ENCODE assay signal across 31 cellular contexts in the genomic region with DNA sequence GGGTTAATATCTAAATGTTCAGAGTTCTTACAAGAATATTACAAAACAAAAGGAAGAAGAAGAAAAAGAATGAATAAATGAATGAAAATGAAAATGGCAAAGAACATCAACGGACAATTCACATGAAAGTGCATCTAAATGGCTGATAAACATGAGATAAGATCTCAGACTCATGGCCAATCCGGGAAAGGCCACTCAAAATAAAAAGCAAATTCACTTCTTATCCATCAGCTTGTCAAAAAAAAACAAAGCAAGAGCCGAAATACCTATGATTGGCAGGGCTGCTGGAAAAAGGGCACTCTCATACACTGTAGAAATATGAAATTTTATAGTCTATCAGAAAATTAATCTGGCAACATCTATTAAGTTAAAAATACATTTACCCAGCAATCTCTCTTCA.
"Had no signal": no experiment of that assay in that cellular context is flagged by ENCODE, and none has a peak within 500 bp of the region (broad histone marks: within the 10 kb centered on the region; RNA-seq: fewer than 3 reads in every experiment).

No MANE protein-coding gene starts in this region.

- ATAC-seq: activated CD4-positive, alpha-beta T cell treated with anti-CD3 and anti-CD28 coated beads for 36 hours; activated CD8-positive, alpha-beta memory T cell treated with anti-CD3 and anti-CD28 coated beads, Interleukin-2, amount 10 ng/mL, durations not matched to agents 7 days and 5 days; activated CD8-positive, alpha-beta T cell treated with anti-CD3 and anti-CD28 coated beads, Interleukin-2, amount 10 ng/mL, durations not matched to agents 7 days and 5 days; activated naive CD4-positive, alpha-beta T cell treated with anti-CD3 and anti-CD28 coated beads, Interleukin-2, amount 50 U/mL, for 72 hours; body of pancreas; gastroesophageal sphincter; heart right ventricle; T-helper 17 cell had no signal

- H3K36me3 Mint-ChIP-seq: activated CD4-positive, alpha-beta memory T cell treated with anti-CD3 and anti-CD28 coated beads for 36 hours; activated naive CD4-positive, alpha-beta T cell treated with anti-CD3 and anti-CD28 coated beads, Interleukin-2, amount 10 ng/mL, durations not matched to agents 7 days and 5 days; activated naive CD4-positive, alpha-beta T cell treated with anti-CD3 and anti-CD28 coated beads, Interleukin-2, amount 50 U/mL, for 72 hours had no signal

- H3K9me3 Mint-ChIP-seq: activated CD4-positive, alpha-beta memory T cell treated with anti-CD3 and anti-CD28 coated beads for 36 hours; activated CD4-positive, alpha-beta T cell treated with anti-CD3 and anti-CD28 coated beads, Interleukin-2, amount 10 ng/mL, durations not matched to agents 24 days and 14 days; activated naive CD4-positive, alpha-beta T cell treated with anti-CD3 and anti-CD28 coated beads, Interleukin-2, amount 10 ng/mL, durations not matched to agents 7 days and 5 days; activated naive CD4-positive, alpha-beta T cell treated with anti-CD3 and anti-CD28 coated beads, Interleukin-2, amount 50 U/mL, for 72 hours; T-helper 2 cell treated with Interferon-gamma antibody and Interleukin-4, amounts not matched to agents 5 μg/mL and 100 μg/mL, for 36 hours had no signal

- H2AFZ ChIP-seq: hepatocyte had no signal

- DNase-seq: activated CD4-positive, alpha-beta memory T cell treated with anti-CD3 and anti-CD28 coated beads for 36 hours; activated CD4-positive, alpha-beta T cell treated with anti-CD3 and anti-CD28 coated beads for 36 hours; activated CD4-positive, alpha-beta T cell treated with anti-CD3 and anti-CD28 coated beads, Interleukin-2, amount 10 ng/mL, durations not matched to agents 24 days and 14 days; activated CD4-positive, CD25-positive, alpha-beta regulatory T cell; activated CD4-positive, CD25-positive, alpha-beta regulatory T cell treated with anti-CD3 and anti-CD28 coated beads, Interleukin-2, amount 50 U/mL, for 72 hours; activated CD8-positive, alpha-beta memory T cell treated with anti-CD3 and anti-CD28 coated beads, Interleukin-2, amount 10 ng/mL, durations not matched to agents 7 days and 5 days; activated CD8-positive, alpha-beta memory T cell treated with anti-CD3 and anti-CD28 coated beads, Interleukin-2, amount 50 U/mL, for 4 hours; activated CD8-positive, alpha-beta T cell treated with anti-CD3 and anti-CD28 coated beads, Interleukin-2, amount 10 ng/mL, durations not matched to agents 7 days and 5 days; activated gamma-delta T cell; activated naive CD4-positive, alpha-beta T cell; activated naive CD4-positive, alpha-beta T cell treated with anti-CD3 and anti-CD28 coated beads, Interleukin-2, amount 10 ng/mL, durations not matched to agents 7 days and 5 days; activated naive CD8-positive, alpha-beta T cell treated with anti-CD3 and anti-CD28 coated beads, Interleukin-2, amount 10 ng/mL, durations not matched to agents 7 days and 5 days; activated T-cell treated with anti-CD3 and anti-CD28 coated beads, Interleukin-2, amount 50 U/mL, for 1 hour; activated T-cell treated with anti-CD3 and anti-CD28 coated beads, Interleukin-2, amount 50 U/mL, for 48 hours; anterior cingulate cortex; body of pancreas; caudate nucleus; cerebellar nuclear complex; colonic mucosa; effector CD8-positive, alpha-beta T cell; esophagus squamous epithelium; foreskin melanocyte; heart right ventricle; T-helper 17 cell; T1000; WERI-Rb-1 had no signal

- H3K36me3 ChIP-seq: colonic mucosa, esophagus squamous epithelium, WERI-Rb-1 had no signal

- H3K27ac ChIP-seq: colonic mucosa, epithelial cell of prostate, esophagus squamous epithelium, gastroesophageal sphincter, hepatocyte, WERI-Rb-1 had no signal

- H3K27ac Mint-ChIP-seq: activated CD4-positive, alpha-beta memory T cell treated with anti-CD3 and anti-CD28 coated beads for 36 hours; activated CD4-positive, alpha-beta T cell treated with anti-CD3 and anti-CD28 coated beads for 36 hours; activated CD4-positive, alpha-beta T cell treated with anti-CD3 and anti-CD28 coated beads, Interleukin-2, amount 10 ng/mL, durations not matched to agents 24 days and 14 days; activated CD8-positive, alpha-beta memory T cell treated with anti-CD3 and anti-CD28 coated beads, Interleukin-2, amount 10 ng/mL, durations not matched to agents 7 days and 5 days; activated CD8-positive, alpha-beta T cell treated with anti-CD3 and anti-CD28 coated beads, Interleukin-2, amount 10 ng/mL, durations not matched to agents 7 days and 5 days; activated naive CD4-positive, alpha-beta T cell treated with anti-CD3 and anti-CD28 coated beads, Interleukin-2, amount 10 ng/mL, durations not matched to agents 7 days and 5 days; activated naive CD4-positive, alpha-beta T cell treated with anti-CD3 and anti-CD28 coated beads, Interleukin-2, amount 50 U/mL, for 72 hours; activated naive CD8-positive, alpha-beta T cell treated with anti-CD3 and anti-CD28 coated beads, Interleukin-2, amount 10 ng/mL, durations not matched to agents 7 days and 5 days; T-helper 17 cell; T-helper 2 cell treated with Interferon-gamma antibody and Interleukin-4, amounts not matched to agents 5 μg/mL and 100 μg/mL, for 36 hours had no signal

- H3K79me2 ChIP-seq: hepatocyte had no signal

- H3K4me1 ChIP-seq: colonic mucosa had no signal

- H3K9me3 ChIP-seq: body of pancreas, colonic mucosa, esophagus squamous epithelium, gastroesophageal sphincter, heart right ventricle had no signal

- H3K27me3 Mint-ChIP-seq: activated CD4-positive, alpha-beta memory T cell treated with anti-CD3 and anti-CD28 coated beads for 36 hours; activated CD8-positive, alpha-beta memory T cell treated with anti-CD3 and anti-CD28 coated beads, Interleukin-2, amount 10 ng/mL, durations not matched to agents 7 days and 5 days; T-helper 17 cell had no signal

- H3K4me2 ChIP-seq: hepatocyte had no signal

- H3K27me3 ChIP-seq: body of pancreas, colonic mucosa, esophagus squamous epithelium, gastroesophageal sphincter, heart right ventricle, hepatocyte had no signal

- H3K4me3 Mint-ChIP-seq: activated CD4-positive, alpha-beta memory T cell treated with anti-CD3 and anti-CD28 coated beads for 36 hours; activated CD4-positive, alpha-beta T cell treated with anti-CD3 and anti-CD28 coated beads for 36 hours; activated CD4-positive, alpha-beta T cell treated with anti-CD3 and anti-CD28 coated beads, Interleukin-2, amount 10 ng/mL, durations not matched to agents 24 days and 14 days; activated CD8-positive, alpha-beta memory T cell treated with anti-CD3 and anti-CD28 coated beads, Interleukin-2, amount 10 ng/mL, durations not matched to agents 7 days and 5 days; activated CD8-positive, alpha-beta T cell treated with anti-CD3 and anti-CD28 coated beads, Interleukin-2, amount 10 ng/mL, durations not matched to agents 7 days and 5 days; activated naive CD4-positive, alpha-beta T cell treated with anti-CD3 and anti-CD28 coated beads, Interleukin-2, amount 10 ng/mL, durations not matched to agents 7 days and 5 days; activated naive CD8-positive, alpha-beta T cell treated with anti-CD3 and anti-CD28 coated beads, Interleukin-2, amount 10 ng/mL, durations not matched to agents 7 days and 5 days; T-helper 17 cell; T-helper 2 cell treated with Interferon-gamma antibody and Interleukin-4, amounts not matched to agents 5 μg/mL and 100 μg/mL, for 36 hours had no signal

- H3K4me3 ChIP-seq: body of pancreas, colonic mucosa, esophagus squamous epithelium, gastroesophageal sphincter, heart right ventricle, hepatocyte had no signal
